Comparison of ENCODE assay signal across 33 cellular contexts in genomic region chr14:31740688-31741087, GRCh38.
"Had no signal": no experiment of that assay in that cellular context is flagged by ENCODE, and none has a peak within 500 bp of the region (broad histone marks: within the 10 kb centered on the region; RNA-seq: fewer than 3 reads in every experiment).

No MANE protein-coding gene starts in this region.

- H3K27me3 ChIP-seq: MG63 had no signal

- H3K4me3 ChIP-seq: MG63 had no signal

- H3K9me3 ChIP-seq: MG63 had no signal

- H3K36me3 ChIP-seq: MG63 had no signal

- DNase-seq: Karpas-422, MG63, MM.1S, MV-4-11, NCI-H1048, NCI-H1092, NCI-H1092 treated with DMSO at 0.1 percent for 48 hours, NCI-H1105, NCI-H1105 treated with DMSO at 0.1 percent for 48 hours, NCI-H1417, NCI-H1417 treated with DMSO at 0.1 percent for 48 hours, NCI-H1436, NCI-H1436 treated with DMSO at 0.1 percent for 48 hours, NCI-H146, NCI-H1694, NCI-H1694 treated with DMSO at 0.1 percent for 48 hours, NCI-H187, NCI-H187 treated with DMSO at 0.1 percent for 48 hours, NCI-H1930, NCI-H2029, NCI-H2029 treated with DMSO at 0.1 percent for 48 hours, NCI-H2081, NCI-H2081 treated with DMSO at 0.1 percent for 48 hours, NCI-H2107, NCI-H2171, NCI-H2171 treated with DMSO at 0.1 percent for 48 hours, NCI-H2227 treated with DMSO at 0.1 percent for 48 hours, NCI-H226, NCI-H345, NCI-H446, NCI-H446 treated with DMSO at 0.1 percent for 48 hours, NCI-H510A, NCI-H510A treated with DMSO at 0.1 percent for 48 hours had no signal
